In genomic region chr17:54902611-54903010, GRCh38 we compare ENCODE assay signal across 19 cellular contexts. TPM values are rescaled to one million over a fixed set of nuclear protein-coding genes. Genes with fewer than 3 reads are reported as not detected.
"Had no signal": no experiment of that assay in that cellular context is flagged by ENCODE, and none has a peak within 500 bp of the region (broad histone marks: within the 10 kb centered on the region; RNA-seq: fewer than 3 reads in every experiment).

No MANE protein-coding gene starts in this region.

- H3K36me3 ChIP-seq: brain microvascular endothelial cell, gastrocnemius medialis, spleen, upper lobe of left lung had no signal

- H3K27me3 ChIP-seq: brain microvascular endothelial cell, neural progenitor cell had no signal

- H3K4me3 ChIP-seq: esophagus muscularis mucosa, gastrocnemius medialis, heart left ventricle, mucosa of descending colon, spleen, upper lobe of left lung had no signal

- ATAC-seq: activated CD8-positive, alpha-beta T cell treated with anti-CD3 and anti-CD28 coated beads, Interleukin-2, amount 10 ng/mL, durations not matched to agents 7 days and 5 days; activated naive CD4-positive, alpha-beta T cell treated with anti-CD3 and anti-CD28 coated beads, Interleukin-2, amount 50 U/mL, for 72 hours; effector memory CD8-positive, alpha-beta T cell; gastrocnemius medialis; mucosa of descending colon; stimulated activated naive CD8-positive, alpha-beta T cell treated with anti-CD3 and anti-CD28 coated beads, Interleukin-15, Interleukin-2, amounts not matched to agents 100 U/mL and 50 U/mL, for 24 hours had no signal

- DNase-seq: activated CD4-positive, alpha-beta T cell treated with anti-CD3 and anti-CD28 coated beads for 1 hour; activated CD4-positive, alpha-beta T cell treated with anti-CD3 and anti-CD28 coated beads, Interleukin-2, amount 50 U/mL, for 1 hour; activated CD8-positive, alpha-beta T cell treated with anti-CD3 and anti-CD28 coated beads, Interleukin-2, amount 10 ng/mL, durations not matched to agents 7 days and 5 days; brain microvascular endothelial cell; central memory CD4-positive, alpha-beta T cell; effector memory CD8-positive, alpha-beta T cell; gastrocnemius medialis; naive B cell; posterior cingulate gyrus; spleen; stimulated activated CD4-positive, alpha-beta T cell treated with anti-CD3 and anti-CD28 coated beads, Interleukin-4, amount 100 ng/mL, for 4 hours; stimulated activated naive CD8-positive, alpha-beta T cell treated with anti-CD3 and anti-CD28 coated beads, Interleukin-15, Interleukin-2, amounts not matched to agents 100 U/mL and 50 U/mL, for 24 hours had no signal

- H3K9ac ChIP-seq: neural progenitor cell had no signal

- H3K27ac ChIP-seq: brain microvascular endothelial cell, esophagus muscularis mucosa, gastrocnemius medialis, heart left ventricle, neural progenitor cell, spleen, VCaP had no signal

- H3K9me3 ChIP-seq: esophagus muscularis mucosa, gastrocnemius medialis, heart left ventricle, mucosa of descending colon, spleen, upper lobe of left lung had no signal

- H2AFZ ChIP-seq: neural progenitor cell had no signal

RNA-seq across cellular contexts. Expression of gene TOM1L1, which starts 2.0 kb away (rescaled TPM):
- total RNA-seq: activated CD8-positive, alpha-beta T cell treated with anti-CD3 and anti-CD28 coated beads, Interleukin-2, amount 10 ng/mL, durations not matched to agents 7 days and 5 days had no signal
